Comparison of ENCODE assay signal across 2 cellular contexts in genomic region chr1:248897412-248898337, GRCh38.
TF ChIP-seq lines count a peak whose summit lies in the region.

No MANE protein-coding gene starts in this region.

TF ChIP-seq in GM23338, 12 proteins besides CTCF, POLR2A, EP300 and RAD21:
- TF ChIP-seq ZNF114 (CRISPR knock-in tag; IDR thresholded peaks at IDR 0.05) (no peak), NANOG (IDR thresholded peaks at IDR 0.05; ENCODE audit: borderline replicate concordance) (no peak), REST (IDR thresholded peaks at IDR 0.05; ENCODE audit: unreplicated experiment) (no peak), STAT1 (IDR thresholded peaks at IDR 0.05; ENCODE audit: unreplicated experiment) (no peak), EZH2 (IDR thresholded peaks at IDR 0.05; ENCODE audit: low read depth, unreplicated experiment) (no peak)

TF ChIP-seq in K562, 482 proteins besides CTCF, POLR2A, EP300 and RAD21:
- TF ChIP-seq ZNF280B (CRISPR knock-in tag; IDR thresholded peaks at IDR 0.05) = no peak
- TF ChIP-seq HSF4 (CRISPR knock-in tag; IDR thresholded peaks at IDR 0.05; ENCODE audit: borderline replicate concordance) = no peak
- TF ChIP-seq, protein P1, sequence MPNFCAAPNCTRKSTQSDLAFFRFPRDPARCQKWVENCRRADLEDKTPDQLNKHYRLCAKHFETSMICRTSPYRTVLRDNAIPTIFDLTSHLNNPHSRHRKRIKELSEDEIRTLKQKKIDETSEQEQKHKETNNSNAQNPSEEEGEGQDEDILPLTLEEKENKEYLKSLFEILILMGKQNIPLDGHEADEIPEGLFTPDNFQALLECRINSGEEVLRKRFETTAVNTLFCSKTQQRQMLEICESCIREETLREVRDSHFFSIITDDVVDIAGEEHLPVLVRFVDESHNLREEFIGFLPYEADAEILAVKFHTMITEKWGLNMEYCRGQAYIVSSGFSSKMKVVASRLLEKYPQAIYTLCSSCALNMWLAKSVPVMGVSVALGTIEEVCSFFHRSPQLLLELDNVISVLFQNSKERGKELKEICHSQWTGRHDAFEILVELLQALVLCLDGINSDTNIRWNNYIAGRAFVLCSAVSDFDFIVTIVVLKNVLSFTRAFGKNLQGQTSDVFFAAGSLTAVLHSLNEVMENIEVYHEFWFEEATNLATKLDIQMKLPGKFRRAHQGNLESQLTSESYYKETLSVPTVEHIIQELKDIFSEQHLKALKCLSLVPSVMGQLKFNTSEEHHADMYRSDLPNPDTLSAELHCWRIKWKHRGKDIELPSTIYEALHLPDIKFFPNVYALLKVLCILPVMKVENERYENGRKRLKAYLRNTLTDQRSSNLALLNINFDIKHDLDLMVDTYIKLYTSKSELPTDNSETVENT (CRISPR knock-in tag; IDR thresholded peaks at IDR 0.05) = no peak
- TF ChIP-seq THRAP3 (IDR thresholded peaks at IDR 0.05; ENCODE audit: borderline replicate concordance) = no peak
- TF ChIP-seq ZSCAN29 (IDR thresholded peaks at IDR 0.05) = no peak
- TF ChIP-seq MXI1 (IDR thresholded peaks at IDR 0.05; ENCODE audit: low read depth, low read length) = no peak
- TF ChIP-seq TCF7 (IDR thresholded peaks at IDR 0.05; ENCODE audit: borderline replicate concordance) = no peak
- TF ChIP-seq RCOR1 (IDR thresholded peaks at IDR 0.05; ENCODE audit: borderline replicate concordance in 1 of 2, low read depth in 2 of 2, low read length in 2 of 2) = no peak
